ENCODE assay signal across 19 cellular contexts in genomic region chr6:71476872-71477271, GRCh38.
"Had no signal": no experiment of that assay in that cellular context is flagged by ENCODE, and none has a peak within 500 bp of the region (broad histone marks: within the 10 kb centered on the region; RNA-seq: fewer than 3 reads in every experiment).

No MANE protein-coding gene starts in this region.

- H3K9me3 Mint-ChIP-seq: activated B cell treated with CpG ODN at 0.5 μM for 24 hours; activated CD4-positive, alpha-beta T cell treated with anti-CD3 and anti-CD28 coated beads, Interleukin-2, amount 10 ng/mL, durations not matched to agents 7 days and 5 days; activated naive CD4-positive, alpha-beta T cell treated with anti-CD3 and anti-CD28 coated beads, Interleukin-2, amount 10 ng/mL, durations not matched to agents 7 days and 5 days; activated T-helper 17 cell treated with anti-CD3 and anti-CD28 coated beads, Interleukin-2, amount 50 U/mL, for 72 hours; central memory CD8-positive, alpha-beta T cell; memory B cell had no signal

- H3K27ac Mint-ChIP-seq: activated B cell treated with CpG ODN at 0.5 μM for 24 hours; activated CD4-positive, alpha-beta T cell treated with anti-CD3 and anti-CD28 coated beads, Interleukin-2, amount 10 ng/mL, durations not matched to agents 7 days and 5 days; activated naive CD4-positive, alpha-beta T cell treated with anti-CD3 and anti-CD28 coated beads, Interleukin-2, amount 10 ng/mL, durations not matched to agents 7 days and 5 days; activated T-helper 17 cell treated with anti-CD3 and anti-CD28 coated beads, Interleukin-2, amount 50 U/mL, for 72 hours; memory B cell had no signal

- ATAC-seq: activated T-helper 17 cell treated with anti-CD3 and anti-CD28 coated beads, Interleukin-2, amount 50 U/mL, for 72 hours; body of pancreas; left colon had no signal

- H3K27me3 Mint-ChIP-seq: activated CD4-positive, alpha-beta T cell treated with anti-CD3 and anti-CD28 coated beads, Interleukin-2, amount 10 ng/mL, durations not matched to agents 7 days and 5 days; activated naive CD4-positive, alpha-beta T cell treated with anti-CD3 and anti-CD28 coated beads, Interleukin-2, amount 10 ng/mL, durations not matched to agents 7 days and 5 days had no signal

- H3K36me3 Mint-ChIP-seq: activated naive CD4-positive, alpha-beta T cell treated with anti-CD3 and anti-CD28 coated beads, Interleukin-2, amount 10 ng/mL, durations not matched to agents 7 days and 5 days; memory B cell had no signal

- H3K4me3 Mint-ChIP-seq: activated B cell treated with CpG ODN at 0.5 μM for 24 hours; activated CD4-positive, alpha-beta T cell treated with anti-CD3 and anti-CD28 coated beads, Interleukin-2, amount 10 ng/mL, durations not matched to agents 7 days and 5 days; activated naive CD4-positive, alpha-beta T cell treated with anti-CD3 and anti-CD28 coated beads, Interleukin-2, amount 10 ng/mL, durations not matched to agents 7 days and 5 days; activated T-helper 17 cell treated with anti-CD3 and anti-CD28 coated beads, Interleukin-2, amount 50 U/mL, for 72 hours; central memory CD8-positive, alpha-beta T cell; memory B cell had no signal

- H3K27me3 ChIP-seq: adrenal gland, body of pancreas, vagina had no signal

- H3K27ac ChIP-seq: body of pancreas, parathyroid adenoma, vagina had no signal

- H3K36me3 ChIP-seq: adrenal gland, vagina had no signal

- H3K4me3 ChIP-seq: adrenal gland, body of pancreas, vagina had no signal

- H3K9me3 ChIP-seq: adrenal gland, body of pancreas, vagina had no signal

- H3K4me1 Mint-ChIP-seq: activated B cell treated with CpG ODN at 0.5 μM for 24 hours; activated CD4-positive, alpha-beta T cell treated with anti-CD3 and anti-CD28 coated beads, Interleukin-2, amount 10 ng/mL, durations not matched to agents 7 days and 5 days; activated naive CD4-positive, alpha-beta T cell treated with anti-CD3 and anti-CD28 coated beads, Interleukin-2, amount 10 ng/mL, durations not matched to agents 7 days and 5 days; activated T-helper 17 cell treated with anti-CD3 and anti-CD28 coated beads, Interleukin-2, amount 50 U/mL, for 72 hours; central memory CD8-positive, alpha-beta T cell had no signal

- DNase-seq: activated B cell treated with CpG ODN at 0.5 μM for 24 hours; activated CD4-positive, alpha-beta T cell treated with anti-CD3 and anti-CD28 coated beads, Interleukin-2, amount 10 ng/mL, durations not matched to agents 7 days and 5 days; activated CD8-positive, alpha-beta memory T cell treated with anti-CD3 and anti-CD28 coated beads for 24 hours; activated naive CD4-positive, alpha-beta T cell treated with anti-CD3 and anti-CD28 coated beads, Interleukin-2, amount 10 ng/mL, durations not matched to agents 7 days and 5 days; adrenal gland; body of pancreas; effector memory CD4-positive, alpha-beta T cell; erythroblast; glutamatergic neuron; left colon; retina; small intestine; T-helper 2 cell had no signal

- H2AFZ ChIP-seq: parathyroid adenoma had no signal

- H3K4me1 ChIP-seq: body of pancreas, parathyroid adenoma had no signal

- H3K9ac ChIP-seq: parathyroid adenoma had no signal

- FAIRE-seq: small intestine, TTC549 had no signal

- H3K79me2 ChIP-seq: parathyroid adenoma had no signal
